ENCODE assay signal across 8 cellular contexts in genomic region chr7:93228302-93228701, GRCh38. TPM values are rescaled to one million over a fixed set of nuclear protein-coding genes. Genes with fewer than 3 reads are reported as not detected.
DNase-seq lines count a peak whose midpoint lies in the region; ATAC-seq, FAIRE-seq and TF ChIP-seq lines count a peak whose summit lies in the region.

No MANE protein-coding gene starts in this region.

- TF ChIP-seq CTCF in AG09319 (IDR thresholded peaks at IDR 0.05; ENCODE audit: low read depth, low read length) (peak; percentile 63), GM13976 (IDR thresholded peaks at IDR 0.05; ENCODE audit: borderline replicate concordance, control extremely low read depth, extremely low read depth, insufficient read depth, missing control alignments) (peak; percentile 65), LNCaP clone FGC (IDR thresholded peaks at IDR 0.05; ENCODE audit: control insufficient read depth, extremely low read depth, insufficient read depth) (peak; percentile 59), mesothelial cell of epicardium (IDR thresholded peaks at IDR 0.05; ENCODE audit: unreplicated experiment) (peak; percentile 90)

- CTCF ChIA-PET in activated CD4-positive, alpha-beta memory T cell treated with anti-CD3 and anti-CD28 coated beads for 36 hours (lab: Charles Lee) = interaction anchor here (0.6 to 3.8 kb wide), 15 partner anchors 13 to 1221 kb away, joined by 3 to 21 read pairs (median 4); partner anchors contain the start of gene SAMD9

- in situ Hi-C loops in GM13976 (cut with MboI; ENCODE audit: low sequenced_read_pairs, unreplicated experiment) = no loop called here

- peak; percentile 88 for FAIRE-seq in colon (lab: Jason Lieb, UNC)

- H3K27me3 Mint-ChIP-seq in mesothelial cell of epicardium (ENCODE audit: low read depth) = peaks cover 46% of the 10 kb centered on the region
- no peaks in the 10 kb centered on the region for H3K27me3 Mint-ChIP-seq in activated CD4-positive, alpha-beta memory T cell treated with anti-CD3 and anti-CD28 coated beads for 36 hours

- H3K4me3 Mint-ChIP-seq in mesothelial cell of epicardium = no peak overlapping the region
- H3K4me3 Mint-ChIP-seq in activated CD4-positive, alpha-beta memory T cell treated with anti-CD3 and anti-CD28 coated beads for 36 hours = no peak overlapping the region

- DNase-seq in AG09319 (ENCODE audit: extremely low read depth, low read depth) (peak; percentile 27), GM13976 (ENCODE audit: low spot score) (peak; percentile 29), LNCaP clone FGC (ENCODE audit: low read depth) (peak; percentile 50), OCI-M1 (lab: John Stamatoyannopoulos, UW) (peak; percentile 94), mesothelial cell of epicardium (ENCODE audit: low spot score in 2 of 2, unreplicated experiment in 2 of 2) (no peak)
- no peak for DNase-seq in activated CD4-positive, alpha-beta memory T cell treated with anti-CD3 and anti-CD28 coated beads for 36 hours

- ATAC-seq in HG03108 (IDR thresholded peaks at IDR 0.05; ENCODE audit: unreplicated experiment) = no peak

- peaks cover 3% of the 10 kb centered on the region for H3K4me1 Mint-ChIP-seq in mesothelial cell of epicardium
- peaks cover 11% of the 10 kb centered on the region for H3K4me1 Mint-ChIP-seq in activated CD4-positive, alpha-beta memory T cell treated with anti-CD3 and anti-CD28 coated beads for 36 hours (ENCODE audit: low read depth)

- intact Hi-C loops in activated CD4-positive, alpha-beta memory T cell treated with anti-CD3 and anti-CD28 coated beads for 36 hours (cut with micrococcal nuclease) = loop anchor here (1.0 kb wide), 4 partner anchors 50 to 607 kb away; no protein-coding TSS in a partner anchor

- no peak overlapping the region for H3K27ac Mint-ChIP-seq in mesothelial cell of epicardium
- H3K27ac Mint-ChIP-seq in activated CD4-positive, alpha-beta memory T cell treated with anti-CD3 and anti-CD28 coated beads for 36 hours = no peak overlapping the region

- no peaks in the 10 kb centered on the region for H3K9me3 Mint-ChIP-seq in mesothelial cell of epicardium
- H3K9me3 Mint-ChIP-seq in activated CD4-positive, alpha-beta memory T cell treated with anti-CD3 and anti-CD28 coated beads for 36 hours = no peaks in the 10 kb centered on the region

- no peaks in the 10 kb centered on the region for H3K36me3 Mint-ChIP-seq in mesothelial cell of epicardium
- no peaks in the 10 kb centered on the region for H3K36me3 Mint-ChIP-seq in activated CD4-positive, alpha-beta memory T cell treated with anti-CD3 and anti-CD28 coated beads for 36 hours

- POLR2A ChIA-PET in activated CD4-positive, alpha-beta memory T cell treated with anti-CD3 and anti-CD28 coated beads for 36 hours (lab: Charles Lee) = no interaction called here

- H3K4me3 ChIP-seq in LNCaP clone FGC (ENCODE audit: low read depth, low read length) = no peak overlapping the region

RNA-seq across cellular contexts. Expression of gene HEPACAM2, which starts 2.0 kb away (rescaled TPM):
- not detected in 3 replicates for total RNA-seq in mesothelial cell of epicardium
- under 1 TPM in 1 of 2 experiments, not detected in 1; 0.21 TPM for total RNA-seq in activated CD4-positive, alpha-beta memory T cell treated with anti-CD3 and anti-CD28 coated beads for 36 hours

RNA-seq across cellular contexts. Expression of gene VPS50, which starts 3.9 kb away (rescaled TPM):
- 22.3 to 29.6 TPM (median 26.8 TPM) in 3 replicates for total RNA-seq in mesothelial cell of epicardium
- 10 to 100 TPM; 15.2 to 18.0 TPM for total RNA-seq in activated CD4-positive, alpha-beta memory T cell treated with anti-CD3 and anti-CD28 coated beads for 36 hours

Comparison
In these comparisons a context has a peak if more than half of its experiments do, and no peak if none do; other contexts are left out.
1. DNase-seq: peak in AG09319 (single experiment), GM13976 (single experiment), LNCaP clone FGC (single experiment) and OCI-M1 (single experiment); none in mesothelial cell of epicardium (0 of 2) and activated CD4-positive, alpha-beta memory T cell treated with anti-CD3 and anti-CD28 coated beads for 36 hours (single experiment).
2. Peak in every context shown above with its lines, with median percentiles within 50 percentile points of each other: CTCF ChIP-seq.